In genomic region chr17:2721603-2722002, GRCh38 we compare ENCODE assay signal across 20 cellular contexts. TPM values are rescaled to one million over a fixed set of nuclear protein-coding genes. Genes with fewer than 3 reads are reported as not detected.
DNase-seq lines count a peak whose midpoint lies in the region; ATAC-seq and TF ChIP-seq lines count a peak whose summit lies in the region.
"Had no signal": no experiment of that assay in that cellular context is flagged by ENCODE, and none has a peak within 500 bp of the region (broad histone marks: within the 10 kb centered on the region; RNA-seq: fewer than 3 reads in every experiment).

No MANE protein-coding gene starts in this region.

- H3K4me1 Mint-ChIP-seq in MCF 10A (ENCODE audit: insufficient read depth, unreplicated experiment), result peaks cover 5% of the 10 kb centered on the region
- H3K4me1 Mint-ChIP-seq in activated naive CD8-positive, alpha-beta T cell treated with anti-CD3 and anti-CD28 coated beads, Interleukin-2, amount 50 U/mL, for 24 hours, result peaks cover 13% of the 10 kb centered on the region
- peaks cover 0 to 5% of the 10 kb centered on the region in 2 donors for H3K4me1 Mint-ChIP-seq in stimulated activated naive B cell treated with anti-CD40 and anti-IgM and Interleukin-4, amounts not matched to agents 10 μg/mL and 1 μg/mL and 100 μg/mL, for 72 hours

- H3K27me3 Mint-ChIP-seq in MCF 10A (ENCODE audit: insufficient read depth, unreplicated experiment), result peaks cover 14% of the 10 kb centered on the region
- peaks cover 19% of the 10 kb centered on the region for H3K27me3 Mint-ChIP-seq in activated naive CD8-positive, alpha-beta T cell treated with anti-CD3 and anti-CD28 coated beads, Interleukin-2, amount 50 U/mL, for 24 hours
- peaks cover 23 to 46% of the 10 kb centered on the region in 2 donors for H3K27me3 Mint-ChIP-seq in stimulated activated naive B cell treated with anti-CD40 and anti-IgM and Interleukin-4, amounts not matched to agents 10 μg/mL and 1 μg/mL and 100 μg/mL, for 72 hours

- H2AFZ ChIP-seq in mammary epithelial cell (ENCODE audit: low read depth, low read length), result no peak overlapping the region

- BruUV-seq in mammary epithelial cell (replicated peaks; lab: Mats Ljungman, UMichigan) (no TSS peak), MCF 10A (replicated peaks; lab: Mats Ljungman, UMichigan) (no TSS peak)

- no peaks in the 10 kb centered on the region for H3K79me2 ChIP-seq in mammary epithelial cell (ENCODE audit: insufficient read depth, low read length)

- no peaks in the 10 kb centered on the region for H3K9me3 ChIP-seq in mammary epithelial cell (replicated peaks; ENCODE audit: insufficient read depth, low read length)
- H3K9me3 ChIP-seq: BLaER1, Peyer's patch had no signal

- H3K36me3 Mint-ChIP-seq in MCF 10A (ENCODE audit: insufficient read depth, unreplicated experiment), result no peaks in the 10 kb centered on the region
- H3K36me3 Mint-ChIP-seq in activated naive CD8-positive, alpha-beta T cell treated with anti-CD3 and anti-CD28 coated beads, Interleukin-2, amount 50 U/mL, for 24 hours (ENCODE audit: low read depth), result no peaks in the 10 kb centered on the region
- H3K36me3 Mint-ChIP-seq in stimulated activated naive B cell treated with anti-CD40 and anti-IgM and Interleukin-4, amounts not matched to agents 10 μg/mL and 1 μg/mL and 100 μg/mL, for 72 hours, result no peaks in the 10 kb centered on the region

- H3K9ac ChIP-seq in mammary epithelial cell (ENCODE audit: insufficient read depth, low read length), result no peak overlapping the region
- H3K9ac ChIP-seq: BLaER1 had no signal

- no peak overlapping the region for H3K4me2 ChIP-seq in mammary epithelial cell (ENCODE audit: insufficient read depth, low read depth, low read length)
- H3K4me2 ChIP-seq: A549, BLaER1 had no signal

- DNase-seq in activated CD4-positive, alpha-beta T cell treated with anti-CD3 and anti-CD28 coated beads for 48 hours, result peak; percentile 45
- DNase-seq in activated CD4-positive, alpha-beta T cell treated with anti-CD3 and anti-CD28 coated beads, Interleukin-2, amount 50 U/mL, for 4 hours, result no peak
- DNase-seq in mammary epithelial cell (peak; percentile 51), MCF 10A (ENCODE audit: unreplicated experiment) (no peak)
- DNase-seq in activated naive CD8-positive, alpha-beta T cell treated with anti-CD3 and anti-CD28 coated beads, Interleukin-2, amount 50 U/mL, for 24 hours, result no peak
- no peak for DNase-seq in stimulated activated naive B cell treated with anti-CD40 and anti-IgM and Interleukin-4, amounts not matched to agents 10 μg/mL and 1 μg/mL and 100 μg/mL, for 72 hours
- DNase-seq: CD4-positive, alpha-beta memory T cell; DMS53; EL; HFFc6; KBM-7; NCI-H1105 treated with DMSO at 0.1 percent for 48 hours; NCI-H1694; NCI-H2081 treated with DMSO at 0.1 percent for 48 hours; Peyer's patch had no signal

- no peaks in the 10 kb centered on the region for H3K4me1 ChIP-seq in mammary epithelial cell (ENCODE audit: insufficient read depth, low read length)
- H3K4me1 ChIP-seq: A549 had no signal

- H3K9me3 Mint-ChIP-seq in MCF 10A (ENCODE audit: unreplicated experiment), result no peaks in the 10 kb centered on the region
- no peaks in the 10 kb centered on the region for H3K9me3 Mint-ChIP-seq in activated naive CD8-positive, alpha-beta T cell treated with anti-CD3 and anti-CD28 coated beads, Interleukin-2, amount 50 U/mL, for 24 hours
- H3K9me3 Mint-ChIP-seq in stimulated activated naive B cell treated with anti-CD40 and anti-IgM and Interleukin-4, amounts not matched to agents 10 μg/mL and 1 μg/mL and 100 μg/mL, for 72 hours, result no peaks in the 10 kb centered on the region
- H3K9me3 Mint-ChIP-seq: CD4-positive, alpha-beta memory T cell; HFFc6 had no signal

- H3K4me3 ChIP-seq in mammary epithelial cell (replicated peaks in 1 of 3; ENCODE audit: insufficient read depth in 1 of 3, low read depth in 2 of 3, low read length in 3 of 3), result no peak overlapping the region
- H3K4me3 ChIP-seq: A549, BLaER1, Peyer's patch had no signal

- CTCF ChIA-PET in mammary epithelial cell (lab: Charles Lee; ENCODE audit: low non-redundant PET) (no interaction called here), MCF 10A (lab: Yijun Ruan, JAX) (interaction anchor here (0.6 kb wide), 1 partner anchor 10 kb away, joined by 3 read pairs; no protein-coding TSS in a partner anchor)

- no peaks in the 10 kb centered on the region for H3K36me3 ChIP-seq in mammary epithelial cell (ENCODE audit: insufficient read depth, low read length)
- H3K36me3 ChIP-seq: BLaER1, Peyer's patch had no signal

- ATAC-seq in activated naive CD8-positive, alpha-beta T cell treated with anti-CD3 and anti-CD28 coated beads, Interleukin-2, amount 50 U/mL, for 24 hours, result peak; percentile 47
- ATAC-seq in stimulated activated naive B cell treated with anti-CD40 and anti-IgM and Interleukin-4, amounts not matched to agents 10 μg/mL and 1 μg/mL and 100 μg/mL, for 72 hours (replicated peaks), result peak in 1 of 2 donors; percentile 29
- ATAC-seq in GM18867 (IDR thresholded peaks at IDR 0.05; ENCODE audit: unreplicated experiment), result no peak
- no peak for ATAC-seq in GM21528 (IDR thresholded peaks at IDR 0.05; ENCODE audit: low FRiP score, unreplicated experiment)

- dilution Hi-C loops in mammary epithelial cell (cut with HindIII; ENCODE audit: low sequenced_read_pairs), result no loop called here

- TF ChIP-seq CTCF in mammary epithelial cell (conservative IDR thresholded peaks at IDR 0.05 in 1 of 2, IDR thresholded peaks at IDR 0.05 in 1 of 2; ENCODE audit: extremely low read depth in 1 of 2, insufficient read depth in 1 of 2, low read depth in 1 of 2, low read length in 2 of 2) (no peak), MCF 10A (IDR thresholded peaks at IDR 0.05; ENCODE audit: unreplicated experiment) (no peak)

- no peak overlapping the region for H3K27ac Mint-ChIP-seq in MCF 10A (ENCODE audit: low read depth, unreplicated experiment)
- no peak overlapping the region for H3K27ac Mint-ChIP-seq in activated naive CD8-positive, alpha-beta T cell treated with anti-CD3 and anti-CD28 coated beads, Interleukin-2, amount 50 U/mL, for 24 hours
- peak overlapping the region; percentile 65 for H3K27ac Mint-ChIP-seq in stimulated activated naive B cell treated with anti-CD40 and anti-IgM and Interleukin-4, amounts not matched to agents 10 μg/mL and 1 μg/mL and 100 μg/mL, for 72 hours
- H3K27ac Mint-ChIP-seq: HFFc6 had no signal

- H4K20me1 ChIP-seq in mammary epithelial cell (ENCODE audit: insufficient read depth, low read length), result no peaks in the 10 kb centered on the region

- in situ Hi-C loops in mammary epithelial cell (cut with MboI; ENCODE audit: low sequenced_read_pairs in 2 of 2), result no loop called here

- H3K27me3 ChIP-seq in mammary epithelial cell (ENCODE audit: insufficient read depth, low read length), result peaks cover 8% of the 10 kb centered on the region

- POLR2A ChIA-PET in MCF 10A (lab: Yijun Ruan, JAX), result interaction anchor here (0.9 kb wide), 1 partner anchor 15 kb away, joined by 3 read pairs; no protein-coding TSS in a partner anchor

- no peak overlapping the region for H3K27ac ChIP-seq in mammary epithelial cell (ENCODE audit: insufficient read depth, low read depth, low read length)
- H3K27ac ChIP-seq: A549, BLaER1, Peyer's patch had no signal

- intact Hi-C loops in mammary epithelial cell (cut with micrococcal nuclease) (no loop called here), MCF 10A (cut with micrococcal nuclease) (no loop called here)

- H3K4me3 Mint-ChIP-seq in MCF 10A (ENCODE audit: unreplicated experiment), result no peak overlapping the region
- no peak overlapping the region for H3K4me3 Mint-ChIP-seq in activated naive CD8-positive, alpha-beta T cell treated with anti-CD3 and anti-CD28 coated beads, Interleukin-2, amount 50 U/mL, for 24 hours
- no peak overlapping the region for H3K4me3 Mint-ChIP-seq in stimulated activated naive B cell treated with anti-CD40 and anti-IgM and Interleukin-4, amounts not matched to agents 10 μg/mL and 1 μg/mL and 100 μg/mL, for 72 hours
- H3K4me3 Mint-ChIP-seq: HFFc6 had no signal

- 67% methylated on average over 2 of the region's 4 CpGs for WGBS in mammary epithelial cell (ENCODE audit: low coverage, missing lambda C conversion rate)

RNA-seq across cellular contexts. Expression of gene CLUH, which starts 10.0 kb away (rescaled TPM):
- total RNA-seq in mammary epithelial cell (10 to 100 TPM; 64.2 to 97.0 TPM), MCF 10A (2022) (66.6 and 80.4 TPM in 2 replicates)
- 55.9 TPM for polyA plus RNA-seq in mammary epithelial cell
- polyA minus RNA-seq in mammary epithelial cell, result 36.9 TPM

RNA-seq across cellular contexts. Expression of gene CCDC92B, which starts 27.8 kb away (rescaled TPM):
- under 1 TPM in 1 of 2 donors, not detected in 1; 0.09 TPM for total RNA-seq in mammary epithelial cell
- 0.02 TPM for polyA plus RNA-seq in mammary epithelial cell
- polyA minus RNA-seq in mammary epithelial cell, result not detected
- total RNA-seq in MCF 10A (2022), result not detected in 2 replicates
- total RNA-seq: HFFc6, NCI-H460 had no signal
- polyA plus RNA-seq: CD4-positive, alpha-beta memory T cell had no signal

Comparison
In these comparisons a context has a peak if more than half of its experiments do, and no peak if none do; other contexts are left out.
1. DNase-seq: peak in activated CD4-positive, alpha-beta T cell treated with anti-CD3 and anti-CD28 coated beads for 48 hours (single experiment) and mammary epithelial cell (single experiment); none in activated CD4-positive, alpha-beta T cell treated with anti-CD3 and anti-CD28 coated beads, Interleukin-2, amount 50 U/mL, for 4 hours (0 of 2), MCF 10A (single experiment), activated naive CD8-positive, alpha-beta T cell treated with anti-CD3 and anti-CD28 coated beads, Interleukin-2, amount 50 U/mL, for 24 hours (single experiment) and stimulated activated naive B cell treated with anti-CD40 and anti-IgM and Interleukin-4, amounts not matched to agents 10 μg/mL and 1 μg/mL and 100 μg/mL, for 72 hours (single experiment).